Comparison of ENCODE assay signal across 11 cellular contexts in genomic region chr22:33057363-33057995, GRCh38. TPM values are rescaled to one million over a fixed set of nuclear protein-coding genes. Genes with fewer than 3 reads are reported as not detected.
DNase-seq lines count a peak whose midpoint lies in the region; ATAC-seq and TF ChIP-seq lines count a peak whose summit lies in the region.
"Had no signal": no experiment of that assay in that cellular context is flagged by ENCODE, and none has a peak within 500 bp of the region (broad histone marks: within the 10 kb centered on the region; RNA-seq: fewer than 3 reads in every experiment).

No MANE protein-coding gene starts in this region.

- peaks cover 1% of the 10 kb centered on the region for H3K79me2 ChIP-seq in trophoblast cell (ENCODE audit: control insufficient read depth, insufficient read depth, low read length, poor library complexity)

- no peak for TF ChIP-seq POLR2A in gastroesophageal sphincter (IDR thresholded peaks at IDR 0.05)

- H2BK12ac ChIP-seq in trophoblast cell (ENCODE audit: low read length): no peak overlapping the region

- 16 to 20% methylated on average over 7 to 12 of the region's 16 CpGs for WGBS in gastroesophageal sphincter (ENCODE audit: low coverage in 1 of 2), 2 donors
- WGBS in trophoblast cell (ENCODE audit: extremely low coverage, insufficient coverage, insufficient read length): no CpG with 5 or more reads among the region's 16 CpGs

- H3K79me1 ChIP-seq in trophoblast cell (ENCODE audit: low read length): no peaks in the 10 kb centered on the region

- no peaks in the 10 kb centered on the region for H3K9me3 ChIP-seq in gastroesophageal sphincter
- H3K9me3 ChIP-seq in trophoblast cell (ENCODE audit: insufficient read depth, low read depth, low read length): peaks cover 3% of the 10 kb centered on the region

- H3K4me2 ChIP-seq in trophoblast cell (ENCODE audit: low read length): peak overlapping the region; percentile 94
- H3K4me2 ChIP-seq: PC-9 had no signal

- DNase-seq in G401 (ENCODE audit: low spot score) (peak; percentile 48), NCI-H69 (lab: John Stamatoyannopoulos, UW) (peak; percentile 40), trophoblast cell (no peak), medulla oblongata (ENCODE audit: extremely low spot score) (no peak), HK-2 (ENCODE audit: unreplicated experiment) (no peak)
- DNase-seq: activated naive CD4-positive, alpha-beta T cell; ovary; PC-9; T-helper 17 cell had no signal

- no peak overlapping the region for H4K8ac ChIP-seq in trophoblast cell (ENCODE audit: low read depth, low read length)

- H2AK5ac ChIP-seq in trophoblast cell (ENCODE audit: low read length): no peak overlapping the region

- H2BK120ac ChIP-seq in trophoblast cell (ENCODE audit: insufficient read depth, low read length, poor library complexity): no peak overlapping the region

- H3K4ac ChIP-seq in trophoblast cell (ENCODE audit: low read depth, low read length): no peak overlapping the region

- peak; percentile 22 for ATAC-seq in gastroesophageal sphincter
- no peak for ATAC-seq in GM18907 (IDR thresholded peaks at IDR 0.05; ENCODE audit: unreplicated experiment)

- TF ChIP-seq EP300 in gastroesophageal sphincter (IDR thresholded peaks at IDR 0.05): no peak

- no peak overlapping the region for H2BK5ac ChIP-seq in trophoblast cell (ENCODE audit: low read depth, low read length, poor library complexity)

- H3K36me3 ChIP-seq in gastroesophageal sphincter (no peaks in the 10 kb centered on the region), trophoblast cell (ENCODE audit: control insufficient read depth in 1 of 2, insufficient read depth in 2 of 2, low read length in 2 of 2) (no peaks in the 10 kb centered on the region)
- H3K36me3 ChIP-seq: ovary had no signal

- H3K4me3 ChIP-seq in gastroesophageal sphincter (peak overlapping the region in 1 of 2 donors; percentile 44), trophoblast cell (ENCODE audit: low read depth, low read length) (peak overlapping the region; percentile 67)
- H3K4me3 ChIP-seq: ovary, PC-9 had no signal

- no peak overlapping the region for H3K27ac ChIP-seq in gastroesophageal sphincter
- no peak overlapping the region for H3K27ac ChIP-seq in trophoblast cell (ENCODE audit: low read depth, low read length)
- H3K27ac ChIP-seq: ovary, PC-9 had no signal

- no peak overlapping the region for H3K14ac ChIP-seq in trophoblast cell (ENCODE audit: low read length)

- H3K18ac ChIP-seq in trophoblast cell (ENCODE audit: low read length): no peak overlapping the region

- peak overlapping the region; percentile 74 for H2AFZ ChIP-seq in trophoblast cell (ENCODE audit: insufficient read depth, low read length, poor library complexity)
- H2AFZ ChIP-seq: PC-9 had no signal

- H3K27me3 ChIP-seq in gastroesophageal sphincter: peaks cover 88% of the 10 kb centered on the region
- H3K27me3 ChIP-seq in trophoblast cell (ENCODE audit: insufficient read depth, low read length): peaks cover 19% of the 10 kb centered on the region
- H3K27me3 ChIP-seq: ovary had no signal

- H3K9ac ChIP-seq in trophoblast cell (ENCODE audit: low read length): no peak overlapping the region

- H4K91ac ChIP-seq in trophoblast cell (ENCODE audit: low read depth, low read length): no peak overlapping the region

- in situ Hi-C loops in G401 (cut with HindIII; ENCODE audit: low sequenced_read_pairs): no loop called here

- H4K12ac ChIP-seq in trophoblast cell (ENCODE audit: low read depth, low read length): no peak overlapping the region

- TF ChIP-seq CTCF in gastroesophageal sphincter (IDR thresholded peaks at IDR 0.05): no peak

- H3K23ac ChIP-seq in trophoblast cell (ENCODE audit: low read length): no peak overlapping the region

- H3K4me1 ChIP-seq in gastroesophageal sphincter (peaks cover 0 to 10% (median 5%) of the 10 kb centered on the region in 3 donors), trophoblast cell (ENCODE audit: control insufficient read depth in 1 of 2, insufficient read depth in 2 of 2, low read length in 2 of 2) (peaks cover 8% of the 10 kb centered on the region in 2 experiments)

RNA-seq across cellular contexts. Expression of gene SYN3, which starts 0.7 kb away (rescaled TPM):
- not detected in 2 replicates for total RNA-seq in G401 (2014; rRNA removed; shearing (Covaris generic))
- 1 to 10 TPM in 2 of 4 donors, not detected in 2; 1.5 to 3.9 TPM for total RNA-seq in gastroesophageal sphincter
- 0.97 and 1.3 TPM in 2 replicates for polyA plus RNA-seq in trophoblast cell (2013)

Comparison
In these comparisons a context has a peak if more than half of its experiments do, and no peak if none do; other contexts are left out.
1. DNase-seq: peak in G401 (single experiment) and NCI-H69 (single experiment); none in trophoblast cell (0 of 2), medulla oblongata (single experiment) and HK-2 (single experiment).